1 cellular context compared by ENCODE assay signal in the genomic region with DNA sequence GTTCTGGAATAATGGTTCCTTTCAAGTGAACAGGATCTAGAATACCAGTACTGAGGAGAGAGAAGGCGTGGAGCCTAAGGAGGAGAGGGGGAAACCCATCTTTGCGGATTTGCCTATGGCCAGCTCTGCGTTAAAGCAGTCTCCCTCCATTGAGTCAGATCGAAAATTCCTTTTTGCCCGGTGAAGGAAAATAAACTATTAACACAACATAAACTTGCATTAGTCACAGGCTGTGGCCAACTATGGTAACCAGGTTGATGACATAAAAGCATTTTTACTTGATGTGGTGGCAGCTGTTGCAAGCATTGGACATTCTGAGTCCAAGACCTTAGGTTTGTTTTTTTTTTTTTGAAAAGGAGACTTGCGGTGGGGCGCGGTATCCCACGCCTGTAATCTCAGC.
TF ChIP-seq lines count a peak whose summit lies in the region.

No MANE protein-coding gene starts in this region.

TF ChIP-seq in HCT116, 20 proteins besides CTCF, POLR2A, EP300 and RAD21 (continued from another document):
- TF ChIP-seq EZH2phosphoT487 (IDR thresholded peaks at IDR 0.05; ENCODE audit: borderline replicate concordance): no peak
- no peak for TF ChIP-seq POLR2AphosphoS5 (IDR thresholded peaks at IDR 0.05; ENCODE audit: low read depth, low read length)
TF ChIP-seq in HCT116: peak in this region for 0.
